Comparison of ENCODE assay signal across 1 cellular context in genomic region chr9:73219985-73220626, GRCh38.
TF ChIP-seq lines count a peak whose summit lies in the region.

No MANE protein-coding gene starts in this region.

TF ChIP-seq in HepG2, 621 proteins besides CTCF, POLR2A, EP300 and RAD21 (continued from another document):
- TF ChIP-seq HMGXB3 (CRISPR knock-in tag; IDR thresholded peaks at IDR 0.05; ENCODE audit: borderline replicate concordance) (no peak), KLF9 (CRISPR knock-in tag; IDR thresholded peaks at IDR 0.05; ENCODE audit: low read depth) (no peak), ZNF616 (CRISPR knock-in tag; IDR thresholded peaks at IDR 0.05; ENCODE audit: low read depth) (no peak), ZNF530 (CRISPR knock-in tag; IDR thresholded peaks at IDR 0.05; ENCODE audit: low read depth) (no peak), DRAP1 (CRISPR knock-in tag; IDR thresholded peaks at IDR 0.05) (no peak), CAMTA2 (CRISPR knock-in tag; IDR thresholded peaks at IDR 0.05; ENCODE audit: borderline replicate concordance) (no peak)
